In genomic region chr2:36964496-36965058, GRCh38 we compare ENCODE assay signal across 1 cellular context.
TF ChIP-seq lines count a peak whose summit lies in the region.

No MANE protein-coding gene starts in this region.

TF ChIP-seq in HEK293, 187 proteins besides CTCF, POLR2A, EP300 and RAD21 (continued from another document):
- TF ChIP-seq ZBTB11 (tag by site-specific recombination; conservative IDR thresholded peaks at IDR 0.05; ENCODE audit: low read depth), result no peak
- no peak for TF ChIP-seq ZBTB6 (tag by site-specific recombination; IDR thresholded peaks at IDR 0.05)
